Comparison of ENCODE assay signal across 14 cellular contexts in the genomic region with DNA sequence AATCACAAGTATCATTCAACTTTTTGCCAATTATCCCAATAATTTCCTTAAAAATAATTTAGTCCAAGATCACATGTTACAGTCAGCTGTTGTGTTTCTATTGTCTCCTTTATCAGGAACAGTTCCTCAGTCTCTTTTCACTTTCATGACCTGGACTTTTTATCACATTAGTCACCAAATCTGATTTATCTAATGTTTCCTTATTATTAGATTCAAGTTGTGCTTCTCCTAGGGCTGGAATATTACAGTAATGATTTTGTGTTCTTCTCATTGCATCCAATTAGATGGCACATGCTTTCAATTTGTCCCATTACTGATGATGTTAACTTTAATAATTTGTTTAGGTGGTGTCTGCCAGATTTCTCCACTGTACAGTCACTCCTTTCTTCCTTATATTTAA.
A peak's percentile ranks its signal among the peaks of the same experiment; 100 is the strongest.
DNase-seq lines count a peak whose midpoint lies in the region; ATAC-seq and TF ChIP-seq lines count a peak whose summit lies in the region.
"Had no signal": no experiment of that assay in that cellular context is flagged by ENCODE, and none has a peak within 500 bp of the region (broad histone marks: within the 10 kb centered on the region; RNA-seq: fewer than 3 reads in every experiment).

No MANE protein-coding gene starts in this region.

- TF ChIP-seq CTCF in mammary epithelial cell (conservative IDR thresholded peaks at IDR 0.05 in 1 of 2, IDR thresholded peaks at IDR 0.05 in 1 of 2; ENCODE audit: extremely low read depth in 1 of 2, insufficient read depth in 1 of 2, low read depth in 1 of 2, low read length in 2 of 2) (no peak), breast epithelium (IDR thresholded peaks at IDR 0.05) (no peak), kidney epithelial cell (IDR thresholded peaks at IDR 0.05; ENCODE audit: insufficient read depth, low read length, poor library complexity, severe bottlenecking) (no peak)

- H3K27ac ChIP-seq in mammary epithelial cell (ENCODE audit: insufficient read depth, low read depth, low read length) (peak overlapping the region; percentile 62), breast epithelium (no peak overlapping the region)
- H3K27ac ChIP-seq: 22Rv1, HL-60 had no signal

- no peak for DNase-seq in mammary epithelial cell
- no peak for DNase-seq in breast epithelium (ENCODE audit: low spot score in 2 of 2)
- DNase-seq in dermis blood vessel endothelial cell = peak; percentile 50
- DNase-seq in kidney epithelial cell (ENCODE audit: low read depth) = no peak
- no peak for DNase-seq in activated CD4-positive, alpha-beta T cell treated with anti-CD3 and anti-CD28 coated beads, Interleukin-2, amount 50 U/mL, for 4 hours
- no peak for DNase-seq in OCI-M1 (lab: John Stamatoyannopoulos, UW)
- DNase-seq in NCI-H1092 (lab: John Stamatoyannopoulos, UW) = no peak
- DNase-seq: Calu3; CD4-positive, alpha-beta memory T cell; NCI-H187; NCI-H69 had no signal

- no TSS peak for BruUV-seq in mammary epithelial cell (replicated peaks; lab: Mats Ljungman, UMichigan)

- dilution Hi-C loops in mammary epithelial cell (cut with HindIII; ENCODE audit: low sequenced_read_pairs) = no loop called here

- no peaks in the 10 kb centered on the region for H4K20me1 ChIP-seq in mammary epithelial cell (ENCODE audit: insufficient read depth, low read length)

- H3K27me3 ChIP-seq in mammary epithelial cell (ENCODE audit: insufficient read depth, low read length) = no peaks in the 10 kb centered on the region
- H3K27me3 ChIP-seq in breast epithelium = no peaks in the 10 kb centered on the region
- no peaks in the 10 kb centered on the region for H3K27me3 ChIP-seq in kidney epithelial cell (ENCODE audit: control insufficient read depth, insufficient read depth, low read length)

- no peak for TF ChIP-seq POLR2A in breast epithelium (IDR thresholded peaks at IDR 0.05)

- H3K36me3 ChIP-seq in mammary epithelial cell (ENCODE audit: insufficient read depth, low read length) (no peaks in the 10 kb centered on the region), breast epithelium (no peaks in the 10 kb centered on the region), kidney epithelial cell (ENCODE audit: control insufficient read depth, insufficient read depth, low read length) (no peaks in the 10 kb centered on the region)

- H3K4me1 ChIP-seq in mammary epithelial cell (ENCODE audit: insufficient read depth, low read length) = peaks cover 66% of the 10 kb centered on the region
- H3K4me1 ChIP-seq in breast epithelium = no peaks in the 10 kb centered on the region

- H2AFZ ChIP-seq in mammary epithelial cell (ENCODE audit: low read depth, low read length) = no peak overlapping the region

- H3K9me3 ChIP-seq in mammary epithelial cell (replicated peaks; ENCODE audit: insufficient read depth, low read length) (no peaks in the 10 kb centered on the region), breast epithelium (no peaks in the 10 kb centered on the region)

- H3K4me3 ChIP-seq in mammary epithelial cell (replicated peaks in 1 of 3; ENCODE audit: insufficient read depth in 1 of 3, low read depth in 2 of 3, low read length in 3 of 3) (peak overlapping the region in 2 of 3 experiments; percentile 9 to 18), breast epithelium (no peak overlapping the region), kidney epithelial cell (ENCODE audit: low read depth, low read length) (peak overlapping the region; percentile 36)

- in situ Hi-C loops in mammary epithelial cell (cut with MboI; ENCODE audit: low sequenced_read_pairs in 2 of 2) = no loop called here

- CTCF ChIA-PET in mammary epithelial cell (lab: Charles Lee; ENCODE audit: low non-redundant PET) = no interaction called here

- no peak overlapping the region for H3K9ac ChIP-seq in mammary epithelial cell (ENCODE audit: insufficient read depth, low read length)

- no peak for ATAC-seq in HG03025 (IDR thresholded peaks at IDR 0.05; ENCODE audit: low FRiP score, unreplicated experiment)

- peak overlapping the region; percentile 55 for H3K4me2 ChIP-seq in mammary epithelial cell (ENCODE audit: insufficient read depth, low read depth, low read length)

- intact Hi-C loops in mammary epithelial cell (cut with micrococcal nuclease) (no loop called here), breast epithelium (cut with DNase I; ENCODE audit: low total_unique reads) (no loop called here)

- peaks cover 45% of the 10 kb centered on the region for H3K79me2 ChIP-seq in mammary epithelial cell (ENCODE audit: insufficient read depth, low read length)

Comparison
In these comparisons a context has a peak if more than half of its experiments do, and no peak if none do; other contexts are left out.
1. H3K4me3 ChIP-seq: peak in mammary epithelial cell (2 of 3) and kidney epithelial cell (single experiment); none in breast epithelium (0 of 3).